12 cellular contexts compared by ENCODE assay signal in genomic region chr6:72724545-72724944, GRCh38.
DNase-seq lines count a peak whose midpoint lies in the region; ATAC-seq and TF ChIP-seq lines count a peak whose summit lies in the region.
"Had no signal": no experiment of that assay in that cellular context is flagged by ENCODE, and none has a peak within 500 bp of the region (broad histone marks: within the 10 kb centered on the region; RNA-seq: fewer than 3 reads in every experiment).

No MANE protein-coding gene starts in this region.

- H3K4me1 ChIP-seq in ascending aorta, result no peaks in the 10 kb centered on the region

- H3K9me3 ChIP-seq in SK-N-MC (ENCODE audit: low read depth, low read length) (no peaks in the 10 kb centered on the region), ascending aorta (no peaks in the 10 kb centered on the region)

- DNase-seq in EH (ENCODE audit: low read depth) (peak; percentile 24), SK-N-MC (ENCODE audit: low read depth, low spot score) (peak; percentile 18), COR-L47 (lab: John Stamatoyannopoulos, UW) (no peak), NCI-H187 treated with DMSO at 0.1 percent for 48 hours (lab: John Stamatoyannopoulos, UW) (no peak), ascending aorta (ENCODE audit: low spot score in 2 of 2) (no peak)
- DNase-seq in activated CD4-positive, CD25-positive, alpha-beta regulatory T cell treated with anti-CD3 and anti-CD28 coated beads, Interleukin-2, amount 50 U/mL, for 72 hours, result no peak
- DNase-seq: NCI-H226; stimulated activated CD4-positive, alpha-beta T cell treated with anti-CD3 and anti-CD28 coated beads, Interleukin-4, amount 100 ng/mL, for 4 hours; T1000 had no signal

- ATAC-seq in GM19397 (IDR thresholded peaks at IDR 0.05; ENCODE audit: unreplicated experiment) (peak; percentile 97), HG02970 (IDR thresholded peaks at IDR 0.05; ENCODE audit: low FRiP score, unreplicated experiment) (peak; percentile 66)

- no peak for TF ChIP-seq CTCF in ascending aorta (IDR thresholded peaks at IDR 0.05)

- intact Hi-C loops in ascending aorta (cut with DNase I), result no loop called here

- H3K27me3 ChIP-seq in ascending aorta, result no peaks in the 10 kb centered on the region

- H3K27ac ChIP-seq in SK-N-MC, result peak overlapping the region; percentile 79
- no peak overlapping the region for H3K27ac ChIP-seq in ascending aorta
- H3K27ac ChIP-seq: HL-60 had no signal

- H3K9ac ChIP-seq in SK-N-MC (ENCODE audit: insufficient read length), result peak overlapping the region; percentile 24

- H3K4me3 ChIP-seq in SK-N-MC, result peak overlapping the region; percentile 40
- H3K4me3 ChIP-seq in ascending aorta, result no peak overlapping the region

- H3K36me3 ChIP-seq in SK-N-MC (ENCODE audit: insufficient read depth, low read length) (peaks cover 4% of the 10 kb centered on the region), ascending aorta (no peaks in the 10 kb centered on the region)

Comparison
In these comparisons a context has a peak if more than half of its experiments do, and no peak if none do; other contexts are left out.
1. DNase-seq: peak in EH (single experiment) and SK-N-MC (single experiment); none in COR-L47 (single experiment), NCI-H187 treated with DMSO at 0.1 percent for 48 hours (single experiment), activated CD4-positive, CD25-positive, alpha-beta regulatory T cell treated with anti-CD3 and anti-CD28 coated beads, Interleukin-2, amount 50 U/mL, for 72 hours (single experiment) and ascending aorta (0 of 2).